In the genomic region with DNA sequence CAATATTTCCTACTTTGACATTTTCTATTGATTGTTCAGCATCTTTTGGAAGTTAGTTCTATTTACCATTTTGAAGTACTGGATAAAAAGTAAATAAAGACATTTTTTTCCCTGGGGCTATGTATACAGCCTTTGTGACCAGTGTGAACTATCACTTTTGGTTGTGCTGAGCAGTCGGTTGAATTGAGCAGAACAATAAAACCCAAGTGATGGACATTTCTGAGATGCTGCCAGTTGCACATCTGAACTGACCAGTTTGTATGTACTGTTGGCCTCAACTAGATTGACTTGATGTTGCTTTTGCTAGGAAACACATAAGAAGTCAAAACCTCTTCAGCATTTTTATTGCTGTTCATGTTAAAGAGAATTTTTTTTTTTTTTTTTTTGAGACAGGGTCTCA, we compare ENCODE assay signal across 6 cellular contexts.
"Had no signal": no experiment of that assay in that cellular context is flagged by ENCODE, and none has a peak within 500 bp of the region (broad histone marks: within the 10 kb centered on the region; RNA-seq: fewer than 3 reads in every experiment).

No MANE protein-coding gene starts in this region.

- H3K4me2 ChIP-seq: GM23338 had no signal

- H3K4me3 ChIP-seq: GM23338, K562 had no signal

- DNase-seq: H9, HCEC 1CT, IMR-90, KG1 had no signal

- ATAC-seq: GM23338, K562 had no signal

- H2AFZ ChIP-seq: GM23338 had no signal
